Comparison of ENCODE assay signal across 22 cellular contexts in the genomic region with DNA sequence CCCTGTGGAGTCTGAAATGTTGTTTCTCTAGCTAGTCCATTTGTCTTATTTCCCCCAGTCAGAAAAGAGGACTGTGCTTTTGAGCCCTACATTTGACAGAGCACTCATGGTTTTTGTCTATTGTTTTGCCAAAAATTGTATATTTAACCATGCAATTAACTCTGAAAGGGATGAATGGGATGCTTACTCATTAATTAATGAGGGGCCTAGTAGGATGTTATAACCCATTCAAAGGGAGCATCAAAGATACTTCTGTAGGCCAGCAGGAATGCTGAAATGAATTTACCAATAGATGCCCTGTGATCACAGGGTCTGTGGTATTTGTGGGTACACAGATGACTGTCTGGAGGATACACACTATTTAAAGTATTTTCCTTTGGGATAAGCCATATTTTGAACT.
"Had no signal": no experiment of that assay in that cellular context is flagged by ENCODE, and none has a peak within 500 bp of the region (broad histone marks: within the 10 kb centered on the region; RNA-seq: fewer than 3 reads in every experiment).

No MANE protein-coding gene starts in this region.

- H3K4me3 Mint-ChIP-seq: activated naive CD8-positive, alpha-beta T cell; activated T-cell treated with anti-CD3 and anti-CD28 coated beads, Interleukin-2, amount 50 U/mL, for 24 hours; activated T-helper 17 cell treated with anti-CD3 and anti-CD28 coated beads, Interleukin-2, amount 50 U/mL, for 72 hours; central memory CD8-positive, alpha-beta T cell; effector memory CD8-positive, alpha-beta T cell; nephron; stimulated activated naive CD8-positive, alpha-beta T cell treated with anti-CD3 and anti-CD28 coated beads, Interleukin-15, Interleukin-2, amounts not matched to agents 100 ng/mL and 50 ng/mL, for 24 hours; WTC11 had no signal

- H3K27ac Mint-ChIP-seq: activated naive CD8-positive, alpha-beta T cell; activated T-cell treated with anti-CD3 and anti-CD28 coated beads, Interleukin-2, amount 50 U/mL, for 24 hours; activated T-helper 17 cell treated with anti-CD3 and anti-CD28 coated beads, Interleukin-2, amount 50 U/mL, for 72 hours; nephron; stimulated activated naive CD8-positive, alpha-beta T cell treated with anti-CD3 and anti-CD28 coated beads, Interleukin-15, Interleukin-2, amounts not matched to agents 100 ng/mL and 50 ng/mL, for 24 hours; WTC11 had no signal

- H3K9me3 Mint-ChIP-seq: activated T-cell treated with anti-CD3 and anti-CD28 coated beads, Interleukin-2, amount 50 U/mL, for 24 hours; activated T-helper 17 cell treated with anti-CD3 and anti-CD28 coated beads, Interleukin-2, amount 50 U/mL, for 72 hours; central memory CD8-positive, alpha-beta T cell; effector memory CD8-positive, alpha-beta T cell; nephron; stimulated activated naive CD8-positive, alpha-beta T cell treated with anti-CD3 and anti-CD28 coated beads, Interleukin-15, Interleukin-2, amounts not matched to agents 100 ng/mL and 50 ng/mL, for 24 hours; WTC11 had no signal

- DNase-seq: activated CD8-positive, alpha-beta memory T cell treated with anti-CD3 and anti-CD28 coated beads, Interleukin-2, amount 50 U/mL, for 4 hours; activated T-cell treated with anti-CD3 and anti-CD28 coated beads, Interleukin-2, amount 50 U/mL, for 24 hours; adrenal gland; dorsolateral prefrontal cortex; effector memory CD8-positive, alpha-beta T cell; gastrocnemius medialis; hippocampal formation; left ventricle myocardium inferior; mammary epithelial cell; midbrain; ovary; stimulated activated CD4-positive, alpha-beta T cell treated with anti-CD3 and anti-CD28 coated beads, Interleukin-12 subunit alpha, Interleukin-12 subunit beta, amount 100 ng/mL, for 4 hours; stimulated activated CD4-positive, alpha-beta T cell treated with anti-CD3 and anti-CD28 coated beads, Interleukin-4, amount 100 ng/mL, for 4 hours; substantia nigra; thyroid gland; upper lobe of right lung had no signal

- H3K36me3 Mint-ChIP-seq: activated naive CD8-positive, alpha-beta T cell; WTC11 had no signal

- H3K4me1 Mint-ChIP-seq: activated T-helper 17 cell treated with anti-CD3 and anti-CD28 coated beads, Interleukin-2, amount 50 U/mL, for 72 hours; nephron had no signal

- ATAC-seq: activated T-helper 17 cell treated with anti-CD3 and anti-CD28 coated beads, Interleukin-2, amount 50 U/mL, for 72 hours; effector memory CD8-positive, alpha-beta T cell; gastrocnemius medialis; WTC11 had no signal
